Comparison of ENCODE assay signal across 19 cellular contexts in genomic region chr9:20442461-20443319, GRCh38.
DNase-seq lines count a peak whose midpoint lies in the region; ATAC-seq, FAIRE-seq and TF ChIP-seq lines count a peak whose summit lies in the region.
"Had no signal": no experiment of that assay in that cellular context is flagged by ENCODE, and none has a peak within 500 bp of the region (broad histone marks: within the 10 kb centered on the region; RNA-seq: fewer than 3 reads in every experiment).

No MANE protein-coding gene starts in this region.

- H3K27ac Mint-ChIP-seq in brain (peak overlapping the region in 4 of 5 experiments; percentile 76 to 93 (median 90)), neural progenitor cell (no peak overlapping the region)
- H3K27ac Mint-ChIP-seq in activated T-cell treated with anti-CD3 and anti-CD28 coated beads, Interleukin-2, amount 50 U/mL, for 72 hours = no peak overlapping the region
- H3K27ac Mint-ChIP-seq: activated CD4-positive, alpha-beta memory T cell treated with anti-CD3 and anti-CD28 coated beads, Interleukin-2, amount 10 ng/mL, durations not matched to agents 7 days and 5 days; HFFc6 had no signal

- H3K27me3 Mint-ChIP-seq in brain = no peaks in the 10 kb centered on the region
- H3K27me3 Mint-ChIP-seq in activated T-cell treated with anti-CD3 and anti-CD28 coated beads, Interleukin-2, amount 50 U/mL, for 72 hours (ENCODE audit: low read depth) = no peaks in the 10 kb centered on the region
- H3K27me3 Mint-ChIP-seq in neural progenitor cell (ENCODE audit: insufficient read depth, low read depth) = no peaks in the 10 kb centered on the region
- H3K27me3 Mint-ChIP-seq: activated CD4-positive, alpha-beta memory T cell treated with anti-CD3 and anti-CD28 coated beads, Interleukin-2, amount 10 ng/mL, durations not matched to agents 7 days and 5 days had no signal

- H3K79me2 ChIP-seq in KMS-11 (ENCODE audit: insufficient read depth, low read depth) = no peaks in the 10 kb centered on the region
- H3K79me2 ChIP-seq in neural progenitor cell (ENCODE audit: low read depth) = no peaks in the 10 kb centered on the region

- no peak for TF ChIP-seq POLR2A in GM12891 (IDR thresholded peaks at IDR 0.05; ENCODE audit: low read depth, low read length)

- H3K36me3 Mint-ChIP-seq in brain = peaks cover 14% of the 10 kb centered on the region
- H3K36me3 Mint-ChIP-seq in activated T-cell treated with anti-CD3 and anti-CD28 coated beads, Interleukin-2, amount 50 U/mL, for 72 hours (ENCODE audit: insufficient read depth in 2 of 2) = peaks cover 0 to 3% of the 10 kb centered on the region in 2 donors
- H3K36me3 Mint-ChIP-seq in neural progenitor cell = peaks cover 3% of the 10 kb centered on the region
- H3K36me3 Mint-ChIP-seq: natural killer cell had no signal

- H3K4me1 ChIP-seq in KMS-11 (ENCODE audit: low read depth, poor library complexity, severe bottlenecking) = peaks cover 62% of the 10 kb centered on the region
- H3K4me1 ChIP-seq in ascending aorta = no peaks in the 10 kb centered on the region
- H3K4me1 ChIP-seq in neural progenitor cell = no peaks in the 10 kb centered on the region

- H3K9me3 ChIP-seq in ascending aorta (no peaks in the 10 kb centered on the region), neural progenitor cell (ENCODE audit: low read depth) (no peaks in the 10 kb centered on the region)
- H3K9me3 ChIP-seq: BLaER1 treated with 17β-estradiol and CSF1 and Interleukin-3, amounts not matched to agents 10 nM and 100 nM; prostate gland; upper lobe of right lung had no signal

- peak; percentile 16 for FAIRE-seq in GM12891 (lab: Jason Lieb, UNC)
- no peak for FAIRE-seq in RCC 7860 (lab: Jason Lieb, UNC)

- no peaks in the 10 kb centered on the region for H3K9me3 Mint-ChIP-seq in brain
- H3K9me3 Mint-ChIP-seq in activated T-cell treated with anti-CD3 and anti-CD28 coated beads, Interleukin-2, amount 50 U/mL, for 72 hours = no peaks in the 10 kb centered on the region
- H3K9me3 Mint-ChIP-seq in neural progenitor cell = no peaks in the 10 kb centered on the region
- H3K9me3 Mint-ChIP-seq: activated CD4-positive, alpha-beta memory T cell treated with anti-CD3 and anti-CD28 coated beads, Interleukin-2, amount 10 ng/mL, durations not matched to agents 7 days and 5 days; activated T-helper 1 cell treated with anti-CD3 and anti-CD28 coated beads, Interleukin-12 subunit alpha, Interleukin-12 subunit beta, Interleukin-2, Interleukin-4 antibody, amounts not matched to agents 30 ng/mL and 10 ng/mL and 1 ng/mL, durations not matched to agents 14 hours and 24 hours and 36 hours; HFFc6; natural killer cell had no signal

- H3K27me3 ChIP-seq in KMS-11 (ENCODE audit: insufficient read depth, low read depth) (no peaks in the 10 kb centered on the region), ascending aorta (no peaks in the 10 kb centered on the region), neural progenitor cell (no peaks in the 10 kb centered on the region)
- H3K27me3 ChIP-seq: BLaER1 treated with 17β-estradiol and CSF1 and Interleukin-3, amounts not matched to agents 10 nM and 100 nM; upper lobe of right lung had no signal

- no peak for DNase-seq in GM12891 (ENCODE audit: insufficient read length, low spot score)
- peak; percentile 8 for DNase-seq in pons (ENCODE audit: low spot score)
- DNase-seq in RCC 7860 (ENCODE audit: low spot score) = no peak
- DNase-seq in activated T-cell treated with anti-CD3 and anti-CD28 coated beads, Interleukin-2, amount 50 U/mL, for 72 hours = no peak
- no peak for DNase-seq in ascending aorta (ENCODE audit: low spot score in 2 of 2)
- no peak for DNase-seq in neural progenitor cell (ENCODE audit: low spot score)
- DNase-seq: activated CD4-positive, alpha-beta memory T cell treated with anti-CD3 and anti-CD28 coated beads, Interleukin-2, amount 10 ng/mL, durations not matched to agents 7 days and 5 days; dermis blood vessel endothelial cell; DMS53; HFFc6; natural killer cell; NCI-H1417 treated with DMSO at 0.1 percent for 48 hours; stimulated activated naive CD4-positive, alpha-beta T cell treated with Interleukin-2 at 50 U/mL for 16 hours; upper lobe of right lung had no signal

- H3K36me3 ChIP-seq in KMS-11 (ENCODE audit: insufficient read depth) (no peaks in the 10 kb centered on the region), ascending aorta (no peaks in the 10 kb centered on the region), neural progenitor cell (no peaks in the 10 kb centered on the region)
- H3K36me3 ChIP-seq: BLaER1 treated with 17β-estradiol and CSF1 and Interleukin-3, amounts not matched to agents 10 nM and 100 nM; prostate gland; upper lobe of right lung had no signal

- TF ChIP-seq CTCF in KMS-11 (conservative IDR thresholded peaks at IDR 0.05; ENCODE audit: low read depth, low read length) (no peak), brain (conservative IDR thresholded peaks at IDR 0.05) (no peak), ascending aorta (IDR thresholded peaks at IDR 0.05) (no peak), neural progenitor cell (IDR thresholded peaks at IDR 0.05) (no peak)

- H3K4me3 ChIP-seq in KMS-11 (IDR thresholded peaks at IDR 0.05; ENCODE audit: insufficient read depth, low read depth, low read length) = no peak overlapping the region
- no peak overlapping the region for H3K4me3 ChIP-seq in ascending aorta
- H3K4me3 ChIP-seq in neural progenitor cell = no peak overlapping the region
- H3K4me3 ChIP-seq: BLaER1 treated with 17β-estradiol and CSF1 and Interleukin-3, amounts not matched to agents 10 nM and 100 nM; prostate gland; upper lobe of right lung had no signal

- H4K20me1 ChIP-seq in KMS-11 (ENCODE audit: insufficient read depth) = no peaks in the 10 kb centered on the region
- H4K20me1 ChIP-seq in neural progenitor cell (ENCODE audit: low read depth) = no peaks in the 10 kb centered on the region
- H4K20me1 ChIP-seq: BLaER1 treated with 17β-estradiol and CSF1 and Interleukin-3, amounts not matched to agents 10 nM and 100 nM had no signal

- H3K9ac ChIP-seq in KMS-11 = no peak overlapping the region; the same call in 1 of the 2 replicates
- H3K9ac ChIP-seq in neural progenitor cell = no peak overlapping the region
- H3K9ac ChIP-seq: BLaER1 treated with 17β-estradiol and CSF1 and Interleukin-3, amounts not matched to agents 10 nM and 100 nM had no signal

- ATAC-seq in activated T-cell treated with anti-CD3 and anti-CD28 coated beads, Interleukin-2, amount 50 U/mL, for 72 hours (replicated peaks in 1 of 2) = no peak
- ATAC-seq: natural killer cell, upper lobe of right lung had no signal

- H2AFZ ChIP-seq in KMS-11 (ENCODE audit: low read depth) (no peak overlapping the region), neural progenitor cell (replicated peaks) (no peak overlapping the region)

- H3K4me3 Mint-ChIP-seq in brain (peak overlapping the region in 4 of 5 experiments; percentile 15 to 70 (median 56)), neural progenitor cell (no peak overlapping the region)
- H3K4me3 Mint-ChIP-seq in activated T-cell treated with anti-CD3 and anti-CD28 coated beads, Interleukin-2, amount 50 U/mL, for 72 hours = no peak overlapping the region
- H3K4me3 Mint-ChIP-seq: activated CD4-positive, alpha-beta memory T cell treated with anti-CD3 and anti-CD28 coated beads, Interleukin-2, amount 10 ng/mL, durations not matched to agents 7 days and 5 days; HFFc6; natural killer cell had no signal

- peak overlapping the region; percentile 91 for H3K4me2 ChIP-seq in KMS-11
- no peak overlapping the region for H3K4me2 ChIP-seq in neural progenitor cell

- peak overlapping the region; percentile 59; the same call in 1 of the 2 replicates for H3K27ac ChIP-seq in KMS-11
- H3K27ac ChIP-seq in ascending aorta = no peak overlapping the region
- no peak overlapping the region for H3K27ac ChIP-seq in neural progenitor cell
- H3K27ac ChIP-seq: BLaER1 treated with 17β-estradiol and CSF1 and Interleukin-3, amounts not matched to agents 10 nM and 100 nM; prostate gland; upper lobe of right lung had no signal

- H3F3A ChIP-seq in neural progenitor cell (ENCODE audit: low read depth) = no peaks in the 10 kb centered on the region

- H3K4me1 Mint-ChIP-seq in brain (peaks cover 45% of the 10 kb centered on the region), neural progenitor cell (peaks cover 3% of the 10 kb centered on the region)
- peaks cover 51% of the 10 kb centered on the region for H3K4me1 Mint-ChIP-seq in activated T-cell treated with anti-CD3 and anti-CD28 coated beads, Interleukin-2, amount 50 U/mL, for 72 hours (ENCODE audit: low read depth)

- intact Hi-C loops in ascending aorta (cut with DNase I) = no loop called here

TF ChIP-seq in GM12891, 5 proteins besides CTCF, POLR2A, EP300 and RAD21:
- TF ChIP-seq POU2F2 (IDR thresholded peaks at IDR 0.05; ENCODE audit: low read depth, low read length) (no peak), SPI1 (IDR thresholded peaks at IDR 0.05; ENCODE audit: low read depth, low read length) (no peak), POLR2AphosphoS5 (IDR thresholded peaks at IDR 0.05; ENCODE audit: low read depth, low read length) (no peak), PAX5 (IDR thresholded peaks at IDR 0.05; ENCODE audit: insufficient read depth, low read length, severe bottlenecking) (no peak), TAF1 (IDR thresholded peaks at IDR 0.05; ENCODE audit: low read depth, low read length) (no peak)

Comparison
In these comparisons a context has a peak if more than half of its experiments do, and no peak if none do; other contexts are left out.
1. H3K27ac Mint-ChIP-seq: peak in brain (4 of 5); none in activated T-cell treated with anti-CD3 and anti-CD28 coated beads, Interleukin-2, amount 50 U/mL, for 72 hours (single experiment) and neural progenitor cell (single experiment).
2. H3K4me3 Mint-ChIP-seq: peak in brain (4 of 5); none in activated T-cell treated with anti-CD3 and anti-CD28 coated beads, Interleukin-2, amount 50 U/mL, for 72 hours (0 of 2) and neural progenitor cell (single experiment).